23 cellular contexts compared by ENCODE assay signal in genomic region chr3:33042668-33043067, GRCh38.
"Had no signal": no experiment of that assay in that cellular context is flagged by ENCODE, and none has a peak within 500 bp of the region (broad histone marks: within the 10 kb centered on the region; RNA-seq: fewer than 3 reads in every experiment).

No MANE protein-coding gene starts in this region.

- H3K4me3 Mint-ChIP-seq: endodermal cell; immature natural killer cell; natural killer cell treated with Interleukin-12 subunit alpha and Interleukin-12 subunit beta and Interleukin-15 and Interleukin-18, amount 100 ng/mL, for 72 hours; neural progenitor cell had no signal

- H3K9me3 ChIP-seq: colonic mucosa, left ventricle myocardium inferior, pancreas, stomach had no signal

- H3K27me3 ChIP-seq: colonic mucosa, foreskin keratinocyte, neural progenitor cell, pancreas, stomach had no signal

- FAIRE-seq: endothelial cell of umbilical vein, keratinocyte, pancreas, small intestine, urothelium cell line had no signal

- H3K27me3 Mint-ChIP-seq: natural killer cell treated with Interleukin-12 subunit alpha and Interleukin-12 subunit beta and Interleukin-15 and Interleukin-18, amount 100 ng/mL, for 72 hours; progenitor cell of endocrine pancreas had no signal

- H3K4me1 Mint-ChIP-seq: endodermal cell had no signal

- ATAC-seq: foreskin keratinocyte; natural killer cell treated with Interleukin-12 subunit alpha and Interleukin-12 subunit beta and Interleukin-15 and Interleukin-18, amount 100 ng/mL, for 72 hours; pancreas; right cardiac atrium had no signal

- H3K27ac ChIP-seq: colonic mucosa, foreskin keratinocyte, left ventricle myocardium inferior, neural progenitor cell, pancreas, stomach had no signal

- H3K4me3 ChIP-seq: colonic mucosa, left ventricle myocardium inferior, lung, neural progenitor cell, pancreas, stomach had no signal

- H3K27ac Mint-ChIP-seq: endodermal cell; natural killer cell treated with Interleukin-12 subunit alpha and Interleukin-12 subunit beta and Interleukin-15 and Interleukin-18, amount 100 ng/mL, for 72 hours; neural progenitor cell; progenitor cell of endocrine pancreas had no signal

- H3K9me3 Mint-ChIP-seq: endodermal cell; natural killer cell treated with Interleukin-12 subunit alpha and Interleukin-12 subunit beta and Interleukin-15 and Interleukin-18, amount 100 ng/mL, for 72 hours; neural progenitor cell had no signal

- DNase-seq: colonic mucosa; effector CD4-positive, alpha-beta T cell; endodermal cell; foreskin keratinocyte; immature natural killer cell; left ventricle myocardium inferior; mesenchymal stem cell; midbrain; nucleus accumbens; pancreas; right cardiac atrium; small intestine; stimulated activated CD4-positive, alpha-beta T cell treated with anti-CD3 and anti-CD28 coated beads, Interleukin-12 subunit alpha, Interleukin-12 subunit beta, amount 100 ng/mL, for 4 hours; stomach; substantia nigra; trophoblast cell had no signal

- H3K36me3 ChIP-seq: colonic mucosa, neural progenitor cell had no signal

- H3K4me1 ChIP-seq: colonic mucosa, foreskin keratinocyte, left ventricle myocardium inferior, neural progenitor cell, pancreas had no signal
